In genomic region chr4:8136972-8137710, GRCh38 we compare ENCODE assay signal across 26 cellular contexts.
"Had no signal": no experiment of that assay in that cellular context is flagged by ENCODE, and none has a peak within 500 bp of the region (broad histone marks: within the 10 kb centered on the region; RNA-seq: fewer than 3 reads in every experiment).

No MANE protein-coding gene starts in this region.

- ATAC-seq: activated CD4-positive, CD25-positive, alpha-beta regulatory T cell treated with anti-CD3 and anti-CD28 coated beads, Interleukin-2, amount 50 U/mL, for 24 hours; activated CD8-positive, alpha-beta T cell treated with anti-CD3 and anti-CD28 coated beads for 36 hours; activated naive CD8-positive, alpha-beta T cell treated with anti-CD3 and anti-CD28 coated beads, Interleukin-2, amount 50 U/mL, for 24 hours; activated T-cell treated with anti-CD3 and anti-CD28 coated beads, Interleukin-2, amount 50 U/mL, for 4 hours; body of pancreas; T-helper 17 cell had no signal

- H3K9me3 ChIP-seq: adrenal gland, body of pancreas had no signal

- H3K27me3 ChIP-seq: adrenal gland, body of pancreas had no signal

- DNase-seq: activated B cell treated with CpG ODN at 0.5 μM for 24 hours; activated CD4-positive, alpha-beta T cell treated with anti-CD3 and anti-CD28 coated beads for 48 hours; activated CD4-positive, alpha-beta T cell treated with anti-CD3 and anti-CD28 coated beads, Interleukin-2, amount 50 U/mL, for 1 hour; activated CD4-positive, alpha-beta T cell treated with anti-CD3 and anti-CD28 coated beads, Interleukin-2, amount 50 U/mL, for 48 hours; activated CD8-positive, alpha-beta memory T cell treated with anti-CD3 and anti-CD28 coated beads for 24 hours; activated CD8-positive, alpha-beta T cell treated with anti-CD3 and anti-CD28 coated beads for 36 hours; activated effector memory CD4-positive, alpha-beta T cell treated with anti-CD3 and anti-CD28 coated beads, Interleukin-2, amount 50 U/mL, for 16 hours; activated naive CD4-positive, alpha-beta T cell treated with anti-CD3 and anti-CD28 coated beads for 36 hours; activated naive CD8-positive, alpha-beta T cell treated with anti-CD3 and anti-CD28 coated beads for 36 hours; activated naive CD8-positive, alpha-beta T cell treated with anti-CD3 and anti-CD28 coated beads, Interleukin-2, amount 50 U/mL, for 24 hours; activated T-cell treated with anti-CD3 and anti-CD28 coated beads, Interleukin-2, amount 50 U/mL, for 4 hours; adrenal gland; amygdala; aorta; body of pancreas; caudate nucleus; cortex of kidney; effector CD8-positive, alpha-beta T cell; foreskin fibroblast; T-helper 1 cell; T-helper 17 cell; T1000; WERI-Rb-1 had no signal

- H3K27ac ChIP-seq: adrenal gland, body of pancreas, epithelial cell of prostate, heart right ventricle, WERI-Rb-1 had no signal

- H3K4me1 ChIP-seq: adrenal gland, body of pancreas had no signal

- H3K36me3 ChIP-seq: adrenal gland, heart right ventricle, WERI-Rb-1 had no signal

- H3K4me3 ChIP-seq: adrenal gland, body of pancreas, heart right ventricle had no signal
